Comparison of ENCODE assay signal across 7 cellular contexts in the genomic region with DNA sequence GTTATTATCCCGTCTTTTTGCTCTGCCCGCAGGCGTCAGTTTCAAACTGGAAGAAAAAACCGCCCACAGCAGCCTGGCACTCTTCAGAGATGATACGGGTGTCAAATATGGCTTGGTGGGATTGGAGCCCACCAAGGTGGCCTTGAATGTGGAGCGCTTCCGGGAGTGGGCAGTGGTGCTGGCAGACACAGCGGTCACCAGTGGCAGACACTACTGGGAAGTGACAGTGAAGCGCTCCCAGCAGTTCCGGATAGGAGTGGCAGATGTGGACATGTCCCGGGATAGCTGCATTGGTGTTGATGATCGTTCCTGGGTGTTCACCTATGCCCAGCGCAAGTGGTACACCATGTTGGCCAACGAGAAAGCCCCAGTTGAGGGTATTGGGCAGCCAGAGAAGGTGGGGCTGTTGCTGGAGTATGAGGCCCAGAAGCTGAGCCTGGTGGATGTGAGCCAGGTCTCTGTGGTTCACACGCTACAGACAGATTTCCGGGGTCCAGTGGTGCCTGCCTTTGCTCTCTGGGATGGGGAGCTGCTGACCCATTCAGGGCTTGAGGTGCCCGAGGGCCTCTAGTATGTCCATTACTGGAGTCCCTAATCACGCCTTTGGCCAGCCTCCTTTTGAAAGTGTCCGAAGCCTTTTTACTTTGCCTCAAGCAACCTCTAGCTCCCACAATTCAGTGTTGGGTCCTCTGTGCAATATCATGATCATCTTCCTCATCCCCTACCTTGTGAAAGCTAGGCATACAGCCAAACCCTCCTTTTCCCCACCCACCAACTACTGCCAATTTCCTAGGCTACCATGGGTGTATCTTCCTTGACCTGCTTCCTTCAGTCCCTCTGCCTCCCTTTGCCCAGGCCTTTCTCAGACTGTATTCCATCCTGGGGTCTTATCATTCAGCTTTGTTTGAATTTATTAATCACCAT. TPM values are rescaled to one million over a fixed set of nuclear protein-coding genes. Genes with fewer than 3 reads are reported as not detected.
DNase-seq lines count a peak whose midpoint lies in the region; ATAC-seq, FAIRE-seq and TF ChIP-seq lines count a peak whose summit lies in the region.

No MANE protein-coding gene starts in this region.

- TF ChIP-seq EP300 in transverse colon (IDR thresholded peaks at IDR 0.05; ENCODE audit: low read depth), result no peak

- H3K4me3 ChIP-seq in OCI-LY1 (ENCODE audit: low read depth, low read length, poor library complexity, severe bottlenecking), result peak overlapping the region; percentile 95
- H3K4me3 ChIP-seq in transverse colon, result peak overlapping the region; percentile 55 to 96 (median 65)

- H3K9me2 ChIP-seq in OCI-LY1 (ENCODE audit: low read depth, low read length), result no peaks in the 10 kb centered on the region

- H3K79me2 ChIP-seq in OCI-LY1 (ENCODE audit: insufficient read depth, low read length), result peaks cover 18% of the 10 kb centered on the region

- TF ChIP-seq CTCF in OCI-LY1 (IDR thresholded peaks at IDR 0.05; ENCODE audit: low read length) (no peak), transverse colon (IDR thresholded peaks at IDR 0.05) (no peak)

- peak overlapping the region; percentile 93 for H3K4me2 ChIP-seq in OCI-LY1 (ENCODE audit: low read length)

- peak overlapping the region; percentile 99 for H3K9ac ChIP-seq in OCI-LY1 (ENCODE audit: low read length)

- FAIRE-seq in GM18507 (lab: Jason Lieb, UNC), result peak; percentile 47

- H3K36me3 ChIP-seq in OCI-LY1 (ENCODE audit: insufficient read depth, low read length), result peaks cover 47% of the 10 kb centered on the region
- H3K36me3 ChIP-seq in transverse colon, result no peaks in the 10 kb centered on the region

- no peak overlapping the region for H2AFZ ChIP-seq in OCI-LY1 (ENCODE audit: low read length)

- H3K27me3 ChIP-seq in OCI-LY1 (ENCODE audit: insufficient read depth, low read length), result no peaks in the 10 kb centered on the region
- no peaks in the 10 kb centered on the region for H3K27me3 ChIP-seq in transverse colon

- no peaks in the 10 kb centered on the region for H3K9me3 ChIP-seq in OCI-LY1 (ENCODE audit: low read length)
- no peaks in the 10 kb centered on the region for H3K9me3 ChIP-seq in transverse colon

- intact Hi-C loops in transverse colon (cut with DNase I; ENCODE audit: low total_unique reads), result no loop called here

- H3F3A ChIP-seq in OCI-LY1 (ENCODE audit: insufficient read depth, low read length), result no peaks in the 10 kb centered on the region; the same call in 1 of the 2 replicates

- in situ Hi-C loops in transverse colon (cut with MboI; ENCODE audit: low pct_ligation_motif_present in 1 of 4, low pct_unique_long_range_greater_than_20kb in 1 of 4, low sequenced_read_pairs in 3 of 4), result loop anchor here in 3 of 4 donors (5.0 to 25.0 kb wide), 4 partner anchors 132 to 277 kb away; partner anchors contain the start of genes CNPY2 (in 1 of the 3), IL23A (in 1 of the 3) and PAN2 (in 1 of the 3)

- WGBS in transverse colon (ENCODE audit: low coverage in 1 of 2), 2 donors, result 39 to 93% methylated on average over 2 to 19 of the region's 19 CpGs

- no peaks in the 10 kb centered on the region for H4K20me1 ChIP-seq in OCI-LY1 (ENCODE audit: insufficient read depth, low read length)

- DNase-seq in GM18507 (ENCODE audit: extremely low spot score, insufficient read length, low read depth), result no peak
- DNase-seq in caudate nucleus (lab: John Stamatoyannopoulos, UW), result peak in 16 of 61 donors; percentile 5 to 44 (median 30)
- DNase-seq in lung microvascular endothelial cell (ENCODE audit: low read depth in 2 of 2), result peak; percentile 28 to 62
- DNase-seq in transverse colon, result peak; percentile 44

- ATAC-seq in GM19452 (IDR thresholded peaks at IDR 0.05; ENCODE audit: unreplicated experiment), result no peak
- no peak for ATAC-seq in HG03469 (IDR thresholded peaks at IDR 0.05; ENCODE audit: unreplicated experiment)

- no peak for TF ChIP-seq POLR2A in transverse colon (IDR thresholded peaks at IDR 0.05)

- peak overlapping the region; percentile 76 for H3K27ac ChIP-seq in OCI-LY1 (ENCODE audit: low read depth, low read length, poor library complexity, severe bottlenecking)
- H3K27ac ChIP-seq in caudate nucleus (ENCODE audit: low read depth, low read length), result peak overlapping the region; percentile 81
- H3K27ac ChIP-seq in transverse colon, result peak overlapping the region; percentile 86 to 92 (median 88)

- peaks cover 21% of the 10 kb centered on the region for H3K4me1 ChIP-seq in OCI-LY1 (ENCODE audit: insufficient read depth, low read length, severe bottlenecking)
- peaks cover 7 to 17% (median 12%) of the 10 kb centered on the region in 4 donors for H3K4me1 ChIP-seq in transverse colon

RNA-seq across cellular contexts. Expression of gene SPRYD4, which starts 0.9 kb away (rescaled TPM):
- total RNA-seq in lung microvascular endothelial cell, result 1.3 and 1.8 TPM in 2 replicates
- total RNA-seq in transverse colon, result 10 to 100 TPM in 1 of 4 donors, 1 to 10 TPM in 3; 3.0 to 11.5 (median 3.9) TPM

RNA-seq across cellular contexts. Expression of gene MIP, which starts 14.8 kb away (rescaled TPM):
- total RNA-seq in lung microvascular endothelial cell (under 0.01 and 0.40 TPM in 2 replicates), transverse colon (not detected)

RNA-seq across cellular contexts. Expression of gene GLS2, which starts 18.7 kb away (rescaled TPM):
- total RNA-seq in lung microvascular endothelial cell (0.20 TPM in 1 of 2 replicates, not detected in the other), transverse colon (under 1 TPM in 2 of 4 donors, not detected in 2; 0.41 to 0.95 TPM)

RNA-seq across cellular contexts. Expression of gene TIMELESS, which starts 20.0 kb away (rescaled TPM):
- total RNA-seq in lung microvascular endothelial cell (7.3 and 8.3 TPM in 2 replicates), transverse colon (1 to 10 TPM in 3 of 4 donors, under 1 TPM in 1; 0.75 to 7.8 (median 3.9) TPM)

RNA-seq across cellular contexts. Expression of gene RBMS2, which starts 52.4 kb away (rescaled TPM):
- total RNA-seq in lung microvascular endothelial cell (26.2 and 33.1 TPM in 2 replicates), transverse colon (10 to 100 TPM; 17.3 to 55.1 (median 25.2) TPM)
